In genomic region chr3:15983693-15984092, GRCh38 we compare ENCODE assay signal across 24 cellular contexts.
DNase-seq lines count a peak whose midpoint lies in the region; ATAC-seq, FAIRE-seq and TF ChIP-seq lines count a peak whose summit lies in the region.
"Had no signal": no experiment of that assay in that cellular context is flagged by ENCODE, and none has a peak within 500 bp of the region (broad histone marks: within the 10 kb centered on the region; RNA-seq: fewer than 3 reads in every experiment).

No MANE protein-coding gene starts in this region.

- H3K9me3 ChIP-seq in astrocyte (ENCODE audit: insufficient read depth, low read depth, low read length) (no peaks in the 10 kb centered on the region), esophagus squamous epithelium (peaks cover 0 to 11% (median 0%) of the 10 kb centered on the region in 3 donors)

- H3K27ac Mint-ChIP-seq in astrocyte (ENCODE audit: unreplicated experiment) = peak overlapping the region; percentile 92
- H3K27ac Mint-ChIP-seq: activated CD4-positive, alpha-beta memory T cell treated with anti-CD3 and anti-CD28 coated beads for 36 hours; natural killer cell treated with Interleukin-12 subunit alpha and Interleukin-12 subunit beta and Interleukin-15 and Interleukin-18, amount 100 ng/mL, for 72 hours; stimulated activated naive CD8-positive, alpha-beta T cell treated with anti-CD3 and anti-CD28 coated beads, Interleukin-15, amount 100 ng/mL, for 72 hours; T-helper 2 cell treated with Interferon-gamma antibody and Interleukin-4, amounts not matched to agents 5 μg/mL and 100 μg/mL, for 36 hours; type B pancreatic cell had no signal

- peaks cover 13% of the 10 kb centered on the region for H3K4me1 Mint-ChIP-seq in astrocyte (ENCODE audit: low read depth, unreplicated experiment)
- H3K4me1 Mint-ChIP-seq: stimulated activated naive CD8-positive, alpha-beta T cell treated with anti-CD3 and anti-CD28 coated beads, Interleukin-15, amount 100 ng/mL, for 72 hours had no signal

- H3K27me3 ChIP-seq in astrocyte (ENCODE audit: insufficient read depth, low read length) (no peaks in the 10 kb centered on the region), esophagus squamous epithelium (no peaks in the 10 kb centered on the region)
- H3K27me3 ChIP-seq: adrenal gland, spleen had no signal

- TF ChIP-seq POLR2A in GM12892 (IDR thresholded peaks at IDR 0.05; ENCODE audit: low read depth, low read length) = no peak
- no peak for TF ChIP-seq POLR2A in esophagus squamous epithelium (IDR thresholded peaks at IDR 0.05)

- WGBS in esophagus squamous epithelium, 2 donors = 70 to 82% methylated on average over 1 of the region's 1 CpG

- H3K4me2 ChIP-seq in astrocyte (ENCODE audit: low read length) = peak overlapping the region; percentile 81

- DNase-seq in HFF-Myc (ENCODE audit: extremely low read depth, low read depth) (no peak), astrocyte (ENCODE audit: low read depth) (no peak), foreskin fibroblast (no peak), GM12892 (ENCODE audit: insufficient read length) (no peak), esophagus squamous epithelium (lab: John Stamatoyannopoulos, UW) (no peak)
- DNase-seq in stimulated activated CD4-positive, alpha-beta T cell treated with anti-CD3 and anti-CD28 coated beads, Interleukin-15, amount 100 ng/mL, for 24 hours = no peak
- DNase-seq: activated CD4-positive, alpha-beta memory T cell treated with anti-CD3 and anti-CD28 coated beads for 36 hours; activated CD4-positive, CD25-positive, alpha-beta regulatory T cell; activated gamma-delta T cell; activated T-cell treated with anti-CD3 and anti-CD28 coated beads for 4 hours; adrenal gland; AML-193; DMS79 treated with DMSO at 0.1 percent for 48 hours; mesendoderm; NCI-H2171 treated with DMSO at 0.1 percent for 48 hours; NCI-H526; spleen; stimulated activated CD4-positive, alpha-beta T cell treated with anti-CD3 and anti-CD28 coated beads, Interleukin-4, amount 100 ng/mL, for 4 hours; stimulated activated naive CD8-positive, alpha-beta T cell treated with anti-CD3 and anti-CD28 coated beads, Interleukin-15, amount 100 ng/mL, for 72 hours had no signal

- intact Hi-C loops in esophagus squamous epithelium (cut with DNase I) = no loop called here

- peak overlapping the region; percentile 95 for H3K27ac ChIP-seq in astrocyte (ENCODE audit: low read depth, low read length)
- peak overlapping the region in 15 of 21 experiments; percentile 16 to 84 (median 67) for H3K27ac ChIP-seq in skin epidermis
- H3K27ac ChIP-seq in esophagus squamous epithelium = peak overlapping the region in 2 of 4 donors; percentile 7 to 18
- H3K27ac ChIP-seq: adrenal gland, spleen had no signal

- H3K4me3 ChIP-seq in HFF-Myc (replicated peaks; ENCODE audit: low read depth, low read length) = peak overlapping the region; percentile 29
- peak overlapping the region; percentile 24 for H3K4me3 ChIP-seq in astrocyte (ENCODE audit: insufficient read depth, low read depth, low read length)
- H3K4me3 ChIP-seq in foreskin fibroblast (ENCODE audit: low read depth in 1 of 2, low read length in 2 of 2) = peak overlapping the region; percentile 15 to 29
- H3K4me3 ChIP-seq in skin epidermis = no peak overlapping the region
- H3K4me3 ChIP-seq in esophagus squamous epithelium = no peak overlapping the region
- H3K4me3 ChIP-seq: adrenal gland, spleen had no signal

- H3K9ac ChIP-seq in astrocyte (ENCODE audit: low read length) = peak overlapping the region; percentile 80

- H3K9me3 Mint-ChIP-seq in astrocyte (ENCODE audit: unreplicated experiment) = peaks cover 18% of the 10 kb centered on the region

- no peaks in the 10 kb centered on the region for H4K20me1 ChIP-seq in astrocyte (ENCODE audit: insufficient read depth, low read length)

- H3K36me3 ChIP-seq in astrocyte (ENCODE audit: insufficient read depth, low read length) = no peaks in the 10 kb centered on the region
- H3K36me3 ChIP-seq in esophagus squamous epithelium = no peaks in the 10 kb centered on the region
- H3K36me3 ChIP-seq: adrenal gland, spleen had no signal

- H3K36me3 Mint-ChIP-seq in astrocyte (ENCODE audit: low read depth, unreplicated experiment) = peaks cover 2% of the 10 kb centered on the region
- H3K36me3 Mint-ChIP-seq: type B pancreatic cell had no signal

- H2AFZ ChIP-seq in astrocyte (ENCODE audit: low read depth, low read length) = peak overlapping the region; percentile 41

- ATAC-seq in HG03280 (IDR thresholded peaks at IDR 0.05; ENCODE audit: unreplicated experiment) = no peak
- ATAC-seq: natural killer cell treated with Interleukin-12 subunit alpha and Interleukin-12 subunit beta and Interleukin-15 and Interleukin-18, amount 100 ng/mL, for 72 hours; stimulated activated naive CD8-positive, alpha-beta T cell treated with anti-CD3 and anti-CD28 coated beads, Interleukin-15, amount 100 ng/mL, for 72 hours had no signal

- FAIRE-seq in astrocyte (lab: Jason Lieb, UNC) (no peak), GM12892 (lab: Jason Lieb, UNC) (no peak)

- H3K27me3 Mint-ChIP-seq in astrocyte (ENCODE audit: low read depth, unreplicated experiment) = no peaks in the 10 kb centered on the region
- H3K27me3 Mint-ChIP-seq: stimulated activated naive CD8-positive, alpha-beta T cell treated with anti-CD3 and anti-CD28 coated beads, Interleukin-15, amount 100 ng/mL, for 72 hours; type B pancreatic cell had no signal

- no peaks in the 10 kb centered on the region for H3K79me2 ChIP-seq in astrocyte (ENCODE audit: insufficient read depth, low read length)

- H3K4me1 ChIP-seq in astrocyte (ENCODE audit: insufficient read depth, low read length) (peaks cover 18% of the 10 kb centered on the region), esophagus squamous epithelium (peaks cover 5 to 23% (median 8%) of the 10 kb centered on the region in 3 donors)
- H3K4me1 ChIP-seq: adrenal gland, spleen had no signal

- TF ChIP-seq CTCF in HFF-Myc (IDR thresholded peaks at IDR 0.05; ENCODE audit: low read depth, low read length, missing control alignments) = no peak
- TF ChIP-seq CTCF in astrocyte (IDR thresholded peaks at IDR 0.05; ENCODE audit: insufficient read depth, low read depth, low read length) = no peak
- no peak for TF ChIP-seq CTCF in foreskin fibroblast (IDR thresholded peaks at IDR 0.05; ENCODE audit: low read depth, low read length)
- no peak for TF ChIP-seq CTCF in esophagus squamous epithelium (IDR thresholded peaks at IDR 0.05)

- no peak overlapping the region for H3K4me3 Mint-ChIP-seq in astrocyte (ENCODE audit: unreplicated experiment)
- H3K4me3 Mint-ChIP-seq: activated CD4-positive, alpha-beta memory T cell treated with anti-CD3 and anti-CD28 coated beads for 36 hours; natural killer cell treated with Interleukin-12 subunit alpha and Interleukin-12 subunit beta and Interleukin-15 and Interleukin-18, amount 100 ng/mL, for 72 hours; stimulated activated naive CD8-positive, alpha-beta T cell treated with anti-CD3 and anti-CD28 coated beads, Interleukin-15, amount 100 ng/mL, for 72 hours; T-helper 2 cell treated with Interferon-gamma antibody and Interleukin-4, amounts not matched to agents 5 μg/mL and 100 μg/mL, for 36 hours; type B pancreatic cell had no signal

Comparison
In these comparisons a context has a peak if more than half of its experiments do, and no peak if none do; other contexts are left out.
1. H3K4me3 ChIP-seq: peak in HFF-Myc (single experiment), astrocyte (single experiment) and foreskin fibroblast (2 of 2); none in skin epidermis (0 of 7) and esophagus squamous epithelium (0 of 4).